23 cellular contexts compared by ENCODE assay signal in genomic region chr6:16389642-16390041, GRCh38.
"Had no signal": no experiment of that assay in that cellular context is flagged by ENCODE, and none has a peak within 500 bp of the region (broad histone marks: within the 10 kb centered on the region; RNA-seq: fewer than 3 reads in every experiment).

No MANE protein-coding gene starts in this region.

- H3K4me3 ChIP-seq: coronary artery, dorsolateral prefrontal cortex, gastroesophageal sphincter, heart left ventricle, hepatocyte, left lung, lower lobe of right lung, mucosa of descending colon had no signal

- H3K27me3 Mint-ChIP-seq: naive thymus-derived CD8-positive, alpha-beta T cell had no signal

- H3K36me3 ChIP-seq: gastroesophageal sphincter, heart left ventricle, left lung had no signal

- ATAC-seq: foreskin keratinocyte; gastroesophageal sphincter; heart left ventricle; left cardiac atrium; left lung; left ventricle myocardium superior; lower lobe of right lung; mucosa of descending colon; naive thymus-derived CD8-positive, alpha-beta T cell had no signal

- H3K9me3 Mint-ChIP-seq: immature natural killer cell; mesothelial cell of epicardium; naive B cell; naive thymus-derived CD8-positive, alpha-beta T cell had no signal

- H3K9me3 ChIP-seq: gastroesophageal sphincter, heart left ventricle, left lung, lower lobe of right lung, mucosa of descending colon had no signal

- DNase-seq: dermis blood vessel endothelial cell; dorsolateral prefrontal cortex; effector CD4-positive, alpha-beta T cell; effector memory CD4-positive, alpha-beta T cell; foreskin keratinocyte; heart left ventricle; hypothalamus; immature natural killer cell; islet precursor cell; kidney; kidney glomerular epithelial cell; left cardiac atrium; left lung; left ventricle myocardium superior; lower lobe of right lung; mesenchymal stem cell; mucosa of descending colon; naive B cell; naive thymus-derived CD8-positive, alpha-beta T cell had no signal

- H3K36me3 Mint-ChIP-seq: naive B cell had no signal

- H3K4me1 Mint-ChIP-seq: immature natural killer cell, naive B cell had no signal

- H3K27ac Mint-ChIP-seq: mesothelial cell of epicardium had no signal

- H3K4me3 Mint-ChIP-seq: immature natural killer cell; mesothelial cell of epicardium; naive B cell; naive thymus-derived CD8-positive, alpha-beta T cell had no signal

- H3K27me3 ChIP-seq: dorsolateral prefrontal cortex, foreskin keratinocyte, gastroesophageal sphincter, heart left ventricle, hepatocyte, left lung had no signal
